25 cellular contexts compared by ENCODE assay signal in genomic region chr21:42324896-42325295, GRCh38. TPM values are rescaled to one million over a fixed set of nuclear protein-coding genes. Genes with fewer than 3 reads are reported as not detected.
A peak's percentile ranks its signal among the peaks of the same experiment; 100 is the strongest.
DNase-seq lines count a peak whose midpoint lies in the region; ATAC-seq, FAIRE-seq and TF ChIP-seq lines count a peak whose summit lies in the region.
"Had no signal": no experiment of that assay in that cellular context is flagged by ENCODE, and none has a peak within 500 bp of the region (broad histone marks: within the 10 kb centered on the region; RNA-seq: fewer than 3 reads in every experiment).

No MANE protein-coding gene starts in this region.

- H3K4me3 ChIP-seq in astrocyte (ENCODE audit: insufficient read depth, low read depth, low read length) (no peak overlapping the region), endodermal cell (ENCODE audit: low read length) (no peak overlapping the region), sigmoid colon (no peak overlapping the region), ascending aorta (no peak overlapping the region), right cardiac atrium (ENCODE audit: low read length) (no peak overlapping the region)
- H3K4me3 ChIP-seq: GM23248 had no signal

- no peak for TF ChIP-seq POLR2A in GM12892 (IDR thresholded peaks at IDR 0.05; ENCODE audit: low read depth, low read length)
- no peak for TF ChIP-seq POLR2A in sigmoid colon (IDR thresholded peaks at IDR 0.05)

- no peak for DNase-seq in GM12892 (ENCODE audit: insufficient read length)
- DNase-seq in astrocyte (ENCODE audit: low read depth): no peak
- DNase-seq in endodermal cell: peak; percentile 13
- peak; percentile 20 for DNase-seq in sigmoid colon
- DNase-seq in ascending aorta (ENCODE audit: low spot score in 2 of 2): no peak
- DNase-seq in right cardiac atrium: no peak
- DNase-seq: C1 segment of cervical spinal cord; Calu3; CD4-positive, alpha-beta memory T cell; COR-L47; DMS53; DMS79 treated with DMSO at 0.1 percent for 48 hours; GF-D8; GM23248; H7; HCEC 1CT had no signal

- FAIRE-seq in GM12892 (lab: Jason Lieb, UNC) (peak; percentile 24), astrocyte (lab: Jason Lieb, UNC) (no peak)
- FAIRE-seq: GM12891, H1 had no signal

- H3K79me2 ChIP-seq in astrocyte (ENCODE audit: insufficient read depth, low read length): no peaks in the 10 kb centered on the region

- H3K36me3 Mint-ChIP-seq in astrocyte (ENCODE audit: low read depth, unreplicated experiment) (no peaks in the 10 kb centered on the region), endodermal cell (ENCODE audit: low read depth) (peaks cover 6% of the 10 kb centered on the region)
- H3K36me3 Mint-ChIP-seq: CD4-positive, alpha-beta memory T cell had no signal

- H4K20me1 ChIP-seq in astrocyte (ENCODE audit: insufficient read depth, low read length): no peaks in the 10 kb centered on the region

- H3K27me3 Mint-ChIP-seq in astrocyte (ENCODE audit: low read depth, unreplicated experiment) (peaks cover 16% of the 10 kb centered on the region), endodermal cell (ENCODE audit: insufficient read depth) (no peaks in the 10 kb centered on the region)

- H2AFZ ChIP-seq in astrocyte (ENCODE audit: low read depth, low read length): no peak overlapping the region
- H2AFZ ChIP-seq: GM23248 had no signal

- ATAC-seq in GM19351 (IDR thresholded peaks at IDR 0.05; ENCODE audit: unreplicated experiment) (no peak), right cardiac atrium (no peak), HG02798 (IDR thresholded peaks at IDR 0.05; ENCODE audit: poor library complexity, unreplicated experiment) (no peak)

- H3K4me1 Mint-ChIP-seq in astrocyte (ENCODE audit: low read depth, unreplicated experiment) (peaks cover 11% of the 10 kb centered on the region), endodermal cell (no peaks in the 10 kb centered on the region)

- H3K4me1 ChIP-seq in astrocyte (ENCODE audit: insufficient read depth, low read length): no peaks in the 10 kb centered on the region
- H3K4me1 ChIP-seq in endodermal cell (ENCODE audit: control insufficient read depth, insufficient read depth, low read length): no peaks in the 10 kb centered on the region
- no peaks in the 10 kb centered on the region for H3K4me1 ChIP-seq in sigmoid colon
- no peaks in the 10 kb centered on the region for H3K4me1 ChIP-seq in ascending aorta
- no peaks in the 10 kb centered on the region for H3K4me1 ChIP-seq in right cardiac atrium (ENCODE audit: control insufficient read depth, insufficient read depth, low read length)

- WGBS in endodermal cell (ENCODE audit: insufficient coverage in 1 of 2, insufficient read length in 1 of 2), 2 experiments: 85 to 95% methylated on average over 4 to 6 of the region's 6 CpGs
- 84 to 89% methylated on average over 6 of the region's 6 CpGs for WGBS in sigmoid colon, 2 donors
- WGBS in right cardiac atrium: 80% methylated on average over 6 of the region's 6 CpGs

- H3K4me3 Mint-ChIP-seq in astrocyte (ENCODE audit: unreplicated experiment): no peak overlapping the region
- no peak overlapping the region for H3K4me3 Mint-ChIP-seq in endodermal cell
- H3K4me3 Mint-ChIP-seq: CD4-positive, alpha-beta memory T cell had no signal

- H3K9ac ChIP-seq in astrocyte (ENCODE audit: low read length): no peak overlapping the region
- no peak overlapping the region for H3K9ac ChIP-seq in endodermal cell (ENCODE audit: extremely low read depth, low read length, poor library complexity, severe bottlenecking)
- H3K9ac ChIP-seq: GM23248 had no signal

- no peak for TF ChIP-seq EP300 in sigmoid colon (IDR thresholded peaks at IDR 0.05)

- intact Hi-C loops in sigmoid colon (cut with DNase I) (no loop called here), ascending aorta (cut with DNase I) (no loop called here), right cardiac atrium (cut with DNase I) (no loop called here)

- H3K27ac Mint-ChIP-seq in astrocyte (ENCODE audit: unreplicated experiment): peak overlapping the region; percentile 20
- H3K27ac Mint-ChIP-seq in endodermal cell: no peak overlapping the region
- H3K27ac Mint-ChIP-seq: CD4-positive, alpha-beta memory T cell had no signal

- H3K36me3 ChIP-seq in astrocyte (ENCODE audit: insufficient read depth, low read length): no peaks in the 10 kb centered on the region
- no peaks in the 10 kb centered on the region for H3K36me3 ChIP-seq in endodermal cell (ENCODE audit: control insufficient read depth, insufficient read depth, low read length)
- H3K36me3 ChIP-seq in sigmoid colon: no peaks in the 10 kb centered on the region
- no peaks in the 10 kb centered on the region for H3K36me3 ChIP-seq in ascending aorta

- H3K27me3 ChIP-seq in astrocyte (ENCODE audit: insufficient read depth, low read length): peaks cover 7% of the 10 kb centered on the region
- no peaks in the 10 kb centered on the region for H3K27me3 ChIP-seq in endodermal cell (ENCODE audit: control insufficient read depth, insufficient read depth, low read length, poor library complexity, severe bottlenecking)
- peaks cover 0 to 5% (median 3%) of the 10 kb centered on the region in 3 donors for H3K27me3 ChIP-seq in sigmoid colon
- H3K27me3 ChIP-seq in ascending aorta: no peaks in the 10 kb centered on the region
- H3K27me3 ChIP-seq in right cardiac atrium (ENCODE audit: control insufficient read depth, insufficient read depth): no peaks in the 10 kb centered on the region

- TF ChIP-seq CTCF in astrocyte (IDR thresholded peaks at IDR 0.05; ENCODE audit: insufficient read depth, low read depth, low read length): no peak
- TF ChIP-seq CTCF in endodermal cell (conservative IDR thresholded peaks at IDR 0.05): no peak
- TF ChIP-seq CTCF in sigmoid colon (IDR thresholded peaks at IDR 0.05): no peak
- TF ChIP-seq CTCF in ascending aorta (IDR thresholded peaks at IDR 0.05): no peak

- H3K9me3 ChIP-seq in astrocyte (ENCODE audit: insufficient read depth, low read depth, low read length) (no peaks in the 10 kb centered on the region), endodermal cell (ENCODE audit: control insufficient read depth, low read length) (peaks cover 2% of the 10 kb centered on the region), sigmoid colon (no peaks in the 10 kb centered on the region), ascending aorta (peaks cover 0 to 3% of the 10 kb centered on the region in 2 donors), right cardiac atrium (ENCODE audit: control insufficient read depth, low read length) (no peaks in the 10 kb centered on the region)

- H3K9me3 Mint-ChIP-seq in astrocyte (ENCODE audit: unreplicated experiment): peaks cover 6% of the 10 kb centered on the region
- peaks cover 12% of the 10 kb centered on the region for H3K9me3 Mint-ChIP-seq in endodermal cell
- H3K9me3 Mint-ChIP-seq: CD4-positive, alpha-beta memory T cell had no signal

- H3K27ac ChIP-seq in astrocyte (ENCODE audit: low read depth, low read length) (no peak overlapping the region), endodermal cell (ENCODE audit: low read depth, low read length) (no peak overlapping the region), sigmoid colon (no peak overlapping the region), ascending aorta (no peak overlapping the region), right cardiac atrium (ENCODE audit: low read length) (no peak overlapping the region)
- H3K27ac ChIP-seq: GM23248 had no signal

- no peak overlapping the region for H3K4me2 ChIP-seq in astrocyte (ENCODE audit: low read length)

RNA-seq across cellular contexts. Expression of gene TFF3, which starts 9.7 kb away (rescaled TPM):
- polyA plus RNA-seq in GM12892 (2012; ENCODE audit: missing spikeins): not detected
- total RNA-seq in astrocyte: 0.84 TPM in 1 of 2 replicates, not detected in the other
- total RNA-seq in endodermal cell: 1 to 10 TPM in 1 of 2 donors, not detected in 1; 5.5 TPM
- polyA plus RNA-seq in endodermal cell (2013, experiment 1 of 2): 1.2 TPM
- polyA plus RNA-seq in endodermal cell (2013, experiment 2 of 2): 1.7 TPM
- 10 to 100 TPM; 14.3 to 45.1 (median 23.7) TPM for total RNA-seq in sigmoid colon
- polyA plus RNA-seq in sigmoid colon: 1,000 to 10,000 TPM; 1,800 to 7,065 (median 3,772) TPM
- not detected for total RNA-seq in ascending aorta
- total RNA-seq in right cardiac atrium: 1 to 10 TPM; 1.2 to 2.2 (median 1.7) TPM
- 2.6 TPM for polyA plus RNA-seq in right cardiac atrium
- total RNA-seq: A172; A673; Calu3; CD4-positive, alpha-beta memory T cell; G401; GM23248 had no signal
- polyA plus RNA-seq: BJ; CD4-positive, alpha-beta memory T cell; GM23248 had no signal

RNA-seq across cellular contexts. Expression of gene TFF2, which starts 25.9 kb away (rescaled TPM):
- polyA plus RNA-seq in GM12892 (2012; ENCODE audit: missing spikeins): 2.7 TPM
- not detected in 2 replicates for total RNA-seq in astrocyte
- not detected for total RNA-seq in endodermal cell
- polyA plus RNA-seq in endodermal cell (2013, experiment 1 of 2): not detected
- not detected for polyA plus RNA-seq in endodermal cell (2013, experiment 2 of 2)
- total RNA-seq in sigmoid colon: not detected
- polyA plus RNA-seq in sigmoid colon: 10 to 100 TPM in 1 of 3 donors, 1 to 10 TPM in 2; 1.5 to 23.4 (median 3.0) TPM
- not detected for total RNA-seq in ascending aorta
- not detected for total RNA-seq in right cardiac atrium
- polyA plus RNA-seq in right cardiac atrium: not detected
- total RNA-seq: A172; A673; Calu3; CD4-positive, alpha-beta memory T cell; Daoy; G401; GM23248; H1; H7 had no signal
- polyA plus RNA-seq: BJ; CD4-positive, alpha-beta memory T cell; GM23248; H1 had no signal

RNA-seq across cellular contexts. Expression of gene TFF1, which starts 41.4 kb away (rescaled TPM):
- not detected for polyA plus RNA-seq in GM12892 (2012; ENCODE audit: missing spikeins)
- total RNA-seq in astrocyte (not detected in 2 replicates), endodermal cell (1 to 10 TPM; 1.6 to 3.7 TPM), sigmoid colon (1 to 10 TPM in 1 of 4 donors, not detected in 3; 1.1 TPM), ascending aorta (not detected), right cardiac atrium (not detected)
- 1.5 TPM for polyA plus RNA-seq in endodermal cell (2013, experiment 1 of 2)
- polyA plus RNA-seq in endodermal cell (2013, experiment 2 of 2): 3.2 TPM
- polyA plus RNA-seq in sigmoid colon (100 to 1,000 TPM; 414 to 706 (median 493) TPM), right cardiac atrium (not detected)
- total RNA-seq: A172; A673; Calu3; CD4-positive, alpha-beta memory T cell; Daoy; G401; GM23248; H1; H7 had no signal
- polyA plus RNA-seq: BJ; CD4-positive, alpha-beta memory T cell; GM23248; H1 had no signal

Comparison
In these comparisons a context has a peak if more than half of its experiments do, and no peak if none do; other contexts are left out.
1. DNase-seq: peak in endodermal cell (single experiment) and sigmoid colon (single experiment); none in GM12892 (single experiment), astrocyte (single experiment), ascending aorta (0 of 2) and right cardiac atrium (0 of 3).